1 cellular context compared by ENCODE assay signal in genomic region chr1:208132287-208132882, GRCh38.
A peak's percentile ranks its signal among the peaks of the same experiment; 100 is the strongest.
TF ChIP-seq lines count a peak whose summit lies in the region.

No MANE protein-coding gene starts in this region.

TF ChIP-seq in HepG2, 621 proteins besides CTCF, POLR2A, EP300 and RAD21 (continued from another document):
- TF ChIP-seq, protein P1, sequence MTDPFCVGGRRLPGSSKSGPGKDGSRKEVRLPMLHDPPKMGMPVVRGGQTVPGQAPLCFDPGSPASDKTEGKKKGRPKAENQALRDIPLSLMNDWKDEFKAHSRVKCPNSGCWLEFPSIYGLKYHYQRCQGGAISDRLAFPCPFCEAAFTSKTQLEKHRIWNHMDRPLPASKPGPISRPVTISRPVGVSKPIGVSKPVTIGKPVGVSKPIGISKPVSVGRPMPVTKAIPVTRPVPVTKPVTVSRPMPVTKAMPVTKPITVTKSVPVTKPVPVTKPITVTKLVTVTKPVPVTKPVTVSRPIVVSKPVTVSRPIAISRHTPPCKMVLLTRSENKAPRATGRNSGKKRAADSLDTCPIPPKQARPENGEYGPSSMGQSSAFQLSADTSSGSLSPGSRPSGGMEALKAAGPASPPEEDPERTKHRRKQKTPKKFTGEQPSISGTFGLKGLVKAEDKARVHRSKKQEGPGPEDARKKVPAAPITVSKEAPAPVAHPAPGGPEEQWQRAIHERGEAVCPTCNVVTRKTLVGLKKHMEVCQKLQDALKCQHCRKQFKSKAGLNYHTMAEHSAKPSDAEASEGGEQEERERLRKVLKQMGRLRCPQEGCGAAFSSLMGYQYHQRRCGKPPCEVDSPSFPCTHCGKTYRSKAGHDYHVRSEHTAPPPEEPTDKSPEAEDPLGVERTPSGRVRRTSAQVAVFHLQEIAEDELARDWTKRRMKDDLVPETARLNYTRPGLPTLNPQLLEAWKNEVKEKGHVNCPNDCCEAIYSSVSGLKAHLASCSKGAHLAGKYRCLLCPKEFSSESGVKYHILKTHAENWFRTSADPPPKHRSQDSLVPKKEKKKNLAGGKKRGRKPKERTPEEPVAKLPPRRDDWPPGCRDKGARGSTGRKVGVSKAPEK (CRISPR knock-in tag; IDR thresholded peaks at IDR 0.05; ENCODE audit: borderline replicate concordance) = no peak
- TF ChIP-seq XRCC5 (optimal IDR thresholded peaks at IDR 0.05; ENCODE audit: low read length) = peak; percentile 73
- no peak for TF ChIP-seq ZNF468 (CRISPR knock-in tag; IDR thresholded peaks at IDR 0.05)
